In the genomic region with DNA sequence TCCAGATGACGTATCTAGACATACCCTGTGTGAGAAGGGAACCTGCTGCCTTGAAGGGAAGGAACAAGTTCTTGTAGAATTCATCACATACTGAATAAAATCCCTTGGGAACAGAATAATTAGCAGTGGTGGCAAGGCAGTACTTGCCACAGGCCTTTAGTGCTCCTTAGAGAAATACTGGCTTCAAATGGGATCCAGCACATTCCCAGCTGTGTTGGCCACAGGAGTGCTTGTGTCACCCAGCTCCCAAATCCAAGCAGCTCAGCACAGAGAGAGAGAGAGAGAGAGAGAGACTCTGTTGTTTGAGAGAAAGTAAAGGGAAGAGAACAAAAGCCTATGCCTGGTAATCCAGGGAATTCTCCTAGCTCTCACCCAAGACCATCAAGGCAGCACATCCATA, we compare ENCODE assay signal across 18 cellular contexts.
"Had no signal": no experiment of that assay in that cellular context is flagged by ENCODE, and none has a peak within 500 bp of the region (broad histone marks: within the 10 kb centered on the region; RNA-seq: fewer than 3 reads in every experiment).

No MANE protein-coding gene starts in this region.

- H3K27ac ChIP-seq: cardiac muscle cell, epithelial cell of prostate, hepatocyte, thyroid gland had no signal

- H3K27ac Mint-ChIP-seq: activated naive CD8-positive, alpha-beta T cell treated with anti-CD3 and anti-CD28 coated beads, Interleukin-2, amount 10 ng/mL, durations not matched to agents 7 days and 5 days; immature natural killer cell; naive thymus-derived CD4-positive, alpha-beta T cell; WTC11 had no signal

- DNase-seq: activated CD8-positive, alpha-beta memory T cell treated with anti-CD3 and anti-CD28 coated beads, Interleukin-2, amount 50 U/mL, for 48 hours; activated naive CD4-positive, alpha-beta T cell treated with Interleukin-2 at 50 U/mL for 16 hours; activated naive CD8-positive, alpha-beta T cell treated with anti-CD3 and anti-CD28 coated beads, Interleukin-2, amount 10 ng/mL, durations not matched to agents 7 days and 5 days; activated T-cell treated with anti-CD3 and anti-CD28 coated beads, Interleukin-2, amount 50 U/mL, for 48 hours; amniotic stem cell; foreskin melanocyte; immature natural killer cell; naive thymus-derived CD4-positive, alpha-beta T cell; stimulated activated CD4-positive, alpha-beta T cell treated with anti-CD3 and anti-CD28 coated beads, Interleukin-4, amount 100 ng/mL, for 24 hours; stimulated activated naive CD4-positive, alpha-beta T cell treated with Interleukin-2 at 50 U/mL for 16 hours; T-helper 9 cell; thyroid gland had no signal

- H3K36me3 ChIP-seq: cardiac muscle cell, thyroid gland had no signal

- ATAC-seq: left lobe of liver; naive thymus-derived CD4-positive, alpha-beta T cell; WTC11 had no signal

- H3K36me3 Mint-ChIP-seq: activated naive CD8-positive, alpha-beta T cell treated with anti-CD3 and anti-CD28 coated beads, Interleukin-2, amount 10 ng/mL, durations not matched to agents 7 days and 5 days; immature natural killer cell had no signal

- H3K9me3 ChIP-seq: thyroid gland had no signal

- H3K4me1 ChIP-seq: thyroid gland had no signal

- H3K4me3 ChIP-seq: cardiac muscle cell, hepatocyte, lung, thyroid gland had no signal

- H3K27me3 ChIP-seq: cardiac muscle cell, hepatocyte, thyroid gland had no signal
